Comparison of ENCODE assay signal across 8 cellular contexts in the genomic region with DNA sequence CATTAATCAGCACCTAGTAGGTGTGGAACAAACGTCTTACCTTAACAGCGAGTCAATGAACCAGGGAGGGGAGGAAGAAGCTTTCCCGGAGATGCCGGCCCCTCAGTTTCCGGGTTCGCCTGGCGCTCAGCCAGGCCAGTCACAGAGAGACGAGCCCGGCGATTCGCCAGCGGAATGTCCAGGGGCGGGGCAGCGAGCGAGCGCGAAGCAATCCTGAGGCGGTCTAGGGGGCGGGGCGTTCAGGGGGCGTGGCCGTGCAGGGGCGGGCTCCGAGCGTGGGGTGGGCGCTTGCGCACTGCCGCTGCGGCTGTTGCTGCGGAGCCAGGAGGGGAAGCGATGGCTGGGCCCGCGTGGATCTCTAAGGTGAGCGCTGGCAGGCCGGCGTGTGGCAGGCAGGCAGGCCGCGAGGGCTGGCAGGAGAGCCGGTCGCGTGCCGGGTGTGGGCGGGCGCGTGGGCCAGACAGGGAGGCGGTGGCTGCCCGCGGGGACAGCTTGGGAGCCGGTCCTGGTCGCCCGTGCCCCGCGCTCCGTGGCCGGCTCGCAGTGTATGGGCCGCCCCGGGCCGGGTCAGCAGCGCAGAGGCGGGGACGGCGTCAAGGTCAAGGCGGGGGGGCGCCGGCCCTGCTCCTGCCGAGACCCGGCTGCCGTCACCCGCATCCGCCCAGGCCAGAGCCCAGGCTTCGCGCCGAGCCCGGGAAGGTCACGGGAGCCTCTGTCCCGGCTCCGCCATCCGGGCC. TPM values are rescaled to one million over a fixed set of nuclear protein-coding genes. Genes with fewer than 3 reads are reported as not detected.
DNase-seq lines count a peak whose midpoint lies in the region; ATAC-seq, FAIRE-seq and TF ChIP-seq lines count a peak whose summit lies in the region.

A gene (plus strand): TSS at position 295 of the 737 bp plus-strand sequence. CDS start 42 bp downstream, at position 337.

- H3K9me3 ChIP-seq in IMR-90 (ENCODE audit: control insufficient read depth, insufficient read depth, low read length) (no peaks in the 10 kb centered on the region), OCI-LY7 (ENCODE audit: low read length) (no peaks in the 10 kb centered on the region), endothelial cell of umbilical vein (replicated peaks; ENCODE audit: control insufficient read depth, insufficient read depth, low read length) (no peaks in the 10 kb centered on the region)

- peak within 1 kb of the TSS; percentile 91 for H3K14ac ChIP-seq in IMR-90 (replicated peaks; ENCODE audit: low read depth, low read length)

- no peaks in the 10 kb centered on the region for H3K9me2 ChIP-seq in OCI-LY7 (ENCODE audit: insufficient read depth, low read length)

- DNase-seq in DMS 273 treated with DMSO at 0.1 percent for 48 hours (lab: John Stamatoyannopoulos, UW) (peak; percentile 67), IMR-90 (peak; percentile 92), OCI-LY7 (ENCODE audit: low spot score) (peak; percentile 97), activated T-cell treated with anti-CD3 and anti-CD28 coated beads for 1 hour (ENCODE audit: low read depth) (peak; percentile 100), endothelial cell of umbilical vein (ENCODE audit: low read depth, low spot score) (peak; percentile 95), middle frontal gyrus (ENCODE audit: extremely low spot score, low spot score) (peak; percentile 96)
- DNase-seq in stimulated activated CD8-positive, alpha-beta memory T cell treated with anti-CD3 and anti-CD28 coated beads, Interleukin-2, amount 100 ng/mL, for 1 hour (ENCODE audit: low read depth in 2 of 2) = peak; percentile 100

- H2AFZ ChIP-seq in IMR-90 (replicated peaks; ENCODE audit: low read length, poor library complexity) (peak within 1 kb of the TSS; percentile 98), OCI-LY7 (ENCODE audit: low read length) (peak within 1 kb of the TSS; percentile 45; the same call in 1 of the 2 replicates), endothelial cell of umbilical vein (ENCODE audit: low read depth, low read length) (peak within 1 kb of the TSS; percentile 90)

- H4K20me1 ChIP-seq in IMR-90 (ENCODE audit: insufficient read depth, low read length) = peaks cover 7% of the 10 kb centered on the region; the same call in 1 of the 2 replicates
- H4K20me1 ChIP-seq in OCI-LY7 (ENCODE audit: insufficient read depth, low read length) = peaks cover 8% of the 10 kb centered on the region; the same call in 1 of the 2 replicates
- H4K20me1 ChIP-seq in endothelial cell of umbilical vein (replicated peaks; ENCODE audit: control insufficient read depth, extremely low read depth, insufficient read depth, low read length) = no peaks in the 10 kb centered on the region

- peak within 1 kb of the TSS; percentile 55 for H3K27ac ChIP-seq in IMR-90 (ENCODE audit: insufficient read depth, low read length)
- H3K27ac ChIP-seq in OCI-LY7 (ENCODE audit: low read depth, low read length, poor library complexity, severe bottlenecking) = peak within 1 kb of the TSS; percentile 34
- peak within 1 kb of the TSS; percentile 81 for H3K27ac ChIP-seq in endothelial cell of umbilical vein (ENCODE audit: insufficient read depth, low read depth, low read length)

- intact Hi-C loops in IMR-90 (cut with micrococcal nuclease) (no loop called here), OCI-LY7 (cut with micrococcal nuclease; ENCODE audit: unreplicated experiment) (loop anchor here (1.0 to 2.0 kb wide), 2 partner anchors 18 to 22 kb away; a partner anchor contains a TSS), endothelial cell of umbilical vein (cut with micrococcal nuclease) (loop anchor here (1.0 kb wide), 3 partner anchors 18 to 289 kb away; a partner anchor contains a TSS)

- in situ Hi-C loops in IMR-90 (cut with MboI; ENCODE audit: low sequenced_read_pairs) = no loop called here

- no peak within 1 kb of the TSS for H2BK20ac ChIP-seq in IMR-90 (ENCODE audit: low read depth, low read length)

- H2AK5ac ChIP-seq in IMR-90 (ENCODE audit: low read depth, low read length) = peak within 1 kb of the TSS; percentile 55

- H3K4me3 ChIP-seq in IMR-90 (ENCODE audit: insufficient read depth, low read depth, low read length) (peak within 1 kb of the TSS; percentile 76), OCI-LY7 (ENCODE audit: low read depth, low read length, poor library complexity, severe bottlenecking) (peak within 1 kb of the TSS; percentile 88), endothelial cell of umbilical vein (replicated peaks in 1 of 3; ENCODE audit: insufficient read depth in 1 of 3, low read depth in 1 of 3, low read length in 3 of 3) (peak within 1 kb of the TSS; percentile 54 to 94 (median 71))

- H3K9me1 ChIP-seq in IMR-90 (ENCODE audit: insufficient read depth, low read length) (peaks cover 11% of the 10 kb centered on the region), endothelial cell of umbilical vein (replicated peaks; ENCODE audit: control insufficient read depth, extremely low read depth, insufficient read depth, low read length) (no peaks in the 10 kb centered on the region)

- TF ChIP-seq RAD21 in IMR-90 (IDR thresholded peaks at IDR 0.05; ENCODE audit: low read length) = no peak

- peak within 1 kb of the TSS; percentile 85 for H3K23ac ChIP-seq in IMR-90 (ENCODE audit: low read depth, low read length)

- peak within 1 kb of the TSS; percentile 63 to 80; a peak in 3 of 4 replicates for H4K8ac ChIP-seq in IMR-90 (ENCODE audit: low read depth in 2 of 2, low read length in 2 of 2)

- no peaks in the 10 kb centered on the region for H3K36me3 ChIP-seq in IMR-90 (ENCODE audit: control insufficient read depth, insufficient read depth, low read length)
- peaks cover 20% of the 10 kb centered on the region for H3K36me3 ChIP-seq in OCI-LY7 (ENCODE audit: insufficient read depth, low read length)
- no peaks in the 10 kb centered on the region for H3K36me3 ChIP-seq in endothelial cell of umbilical vein (ENCODE audit: control insufficient read depth in 2 of 2, extremely low read depth in 1 of 2, insufficient read depth in 2 of 2, low read length in 2 of 2)

- peak within 1 kb of the TSS; percentile 52; the same call in 1 of the 2 replicates for H4K5ac ChIP-seq in IMR-90 (ENCODE audit: low read depth, low read length)

- H3K4me2 ChIP-seq in IMR-90 (ENCODE audit: low read depth, low read length) = peak within 1 kb of the TSS; percentile 82
- H3K4me2 ChIP-seq in OCI-LY7 (ENCODE audit: low read length) = peak within 1 kb of the TSS; percentile 89
- peak within 1 kb of the TSS; percentile 100 for H3K4me2 ChIP-seq in endothelial cell of umbilical vein (ENCODE audit: insufficient read depth, low read length)

- peak; percentile 75 for TF ChIP-seq POLR2A in IMR-90 (IDR thresholded peaks at IDR 0.05; ENCODE audit: low read depth, low read length)
- peak; percentile 64 for TF ChIP-seq POLR2A in endothelial cell of umbilical vein (IDR thresholded peaks at IDR 0.05; ENCODE audit: low read depth, low read length)

- TF ChIP-seq CTCF in IMR-90 (conservative IDR thresholded peaks at IDR 0.05; ENCODE audit: low read depth, low read length) (no peak), OCI-LY7 (conservative IDR thresholded peaks at IDR 0.05; ENCODE audit: low read length) (no peak), endothelial cell of umbilical vein (IDR thresholded peaks at IDR 0.05; ENCODE audit: extremely low read depth in 1 of 2, insufficient read depth in 1 of 2, low read depth in 1 of 2, low read length in 2 of 2) (no peak)

- no peak within 1 kb of the TSS for H2BK120ac ChIP-seq in IMR-90 (ENCODE audit: low read depth, low read length)

- H2BK15ac ChIP-seq in IMR-90 (ENCODE audit: low read depth, low read length) = no peak within 1 kb of the TSS

- peaks cover 15 to 42% of the 10 kb centered on the region in 2 experiments; a peak in 3 of 4 replicates for H3K79me1 ChIP-seq in IMR-90 (ENCODE audit: low read depth in 1 of 2, low read length in 2 of 2)

- peak within 1 kb of the TSS; percentile 80 for H3K4ac ChIP-seq in IMR-90 (ENCODE audit: low read depth, low read length)

- H3K79me2 ChIP-seq in OCI-LY7 (ENCODE audit: insufficient read depth, low read depth, low read length) (peaks cover 53% of the 10 kb centered on the region), endothelial cell of umbilical vein (ENCODE audit: control insufficient read depth, insufficient read depth, low read length) (peaks cover 21% of the 10 kb centered on the region)

- 0% methylated on average over 31 of the region's 79 CpGs; no CpG with 5 or more reads in 1 of the 2 experiments for WGBS in IMR-90 (ENCODE audit: extremely low coverage in 2 of 2, insufficient read length in 1 of 2), 2 experiments

- H3K27me3 ChIP-seq in IMR-90 (ENCODE audit: control insufficient read depth, insufficient read depth, low read length) (no peaks in the 10 kb centered on the region), endothelial cell of umbilical vein (ENCODE audit: control insufficient read depth in 2 of 2, insufficient read depth in 2 of 2, low read length in 2 of 2) (no peaks in the 10 kb centered on the region)

- dilution Hi-C loops in IMR-90 (cut with HindIII; ENCODE audit: low sequenced_read_pairs, unreplicated experiment) (no loop called here), endothelial cell of umbilical vein (cut with MboI; ENCODE audit: extremely low pct_ligation_motif_present, low sequenced_read_pairs) (no loop called here)

- no TSS peak for BruUV-seq in IMR-90 (replicated peaks; lab: Mats Ljungman, UMichigan)
- no TSS peak for BruUV-seq in OCI-LY7 (replicated peaks; lab: Mats Ljungman, UMichigan)
- no TSS peak for BruUV-seq in endothelial cell of umbilical vein (replicated peaks; lab: Mats Ljungman, UMichigan)

- peak within 1 kb of the TSS; percentile 59; the same call in 1 of the 2 replicates for H3K18ac ChIP-seq in IMR-90 (ENCODE audit: low read depth, low read length)

- peak; percentile 89 for FAIRE-seq in endothelial cell of umbilical vein (lab: Jason Lieb, UNC)

- H3K9ac ChIP-seq in IMR-90 (ENCODE audit: low read depth, low read length) (peak within 1 kb of the TSS; percentile 75), endothelial cell of umbilical vein (replicated peaks; ENCODE audit: extremely low read depth, insufficient read depth, low read length) (peak within 1 kb of the TSS; percentile 91)

- H3K56ac ChIP-seq in IMR-90 (ENCODE audit: extremely low read depth, insufficient read depth, low read length) = peak within 1 kb of the TSS; percentile 82

- CTCF ChIA-PET in IMR-90 (lab: Yijun Ruan, JAX) (no interaction called here), OCI-LY7 (lab: Charles Lee; ENCODE audit: unreplicated experiment) (interaction anchor here (0.5 to 0.8 kb wide), 2 partner anchors 41 to 46 kb away, joined by 3 read pairs; no protein-coding TSS in a partner anchor), endothelial cell of umbilical vein (lab: Charles Lee) (interaction anchor here (1.4 to 3.5 kb wide), 6 partner anchors 10 to 47 kb away, joined by 3 to 26 read pairs (median 8); a partner anchor contains a TSS)

- POLR2A ChIA-PET in IMR-90 (lab: Charles Lee; ENCODE audit: unreplicated experiment) = interaction anchor here (0.6 to 0.7 kb wide), 3 partner anchors 69 to 696 kb away, joined by 3 to 8 read pairs (median 4); no protein-coding TSS in a partner anchor
- POLR2A ChIA-PET in OCI-LY7 (lab: Charles Lee) = interaction anchor here (0.7 to 1.2 kb wide), 5 partner anchors 23 to 675 kb away, joined by 3 to 7 read pairs (median 4); no protein-coding TSS in a partner anchor
- POLR2A ChIA-PET in endothelial cell of umbilical vein (lab: Charles Lee) = interaction anchor here (0.6 kb wide), 1 partner anchor 150 kb away, joined by 3 read pairs; a partner anchor contains a TSS

- H4K91ac ChIP-seq in IMR-90 (ENCODE audit: insufficient read depth, low read depth, low read length) = no peak within 1 kb of the TSS

- peak within 1 kb of the TSS; percentile 78 for H2BK5ac ChIP-seq in IMR-90 (ENCODE audit: low read depth, low read length, poor library complexity, severe bottlenecking)

- ATAC-seq in GM21528 (IDR thresholded peaks at IDR 0.05; ENCODE audit: low FRiP score, unreplicated experiment) = peak; percentile 77
- ATAC-seq in IMR-90 (ENCODE audit: low read depth) = peak; percentile 99

- H3K4me1 ChIP-seq in IMR-90 (ENCODE audit: control insufficient read depth, insufficient read depth, low read length) (peaks cover 5% of the 10 kb centered on the region), OCI-LY7 (ENCODE audit: insufficient read depth, low read length, poor library complexity, severe bottlenecking) (peaks cover 34% of the 10 kb centered on the region), endothelial cell of umbilical vein (ENCODE audit: control insufficient read depth, extremely low read depth, insufficient read depth, low read length) (peaks cover 11% of the 10 kb centered on the region)

- H2AK9ac ChIP-seq in IMR-90 (replicated peaks; ENCODE audit: low read depth, low read length, poor library complexity) = peak within 1 kb of the TSS; percentile 84

RNA-seq across cellular contexts. Expression of the gene that starts here (rescaled TPM):
- 47.7 and 64.4 TPM in 2 replicates for total RNA-seq in IMR-90 (2012; rRNA removed)
- polyA plus RNA-seq in IMR-90 (2012; rRNA removed) = 33.9 and 34.5 TPM in 2 replicates
- 4.8 and 8.6 TPM in 2 replicates for polyA plus RNA-seq in IMR-90 (2012; cell fraction: cytosol; rRNA removed)
- 6.3 and 41.0 TPM in 2 replicates for polyA plus RNA-seq in IMR-90 (2012; cell fraction: nucleus; rRNA removed; ENCODE audit: low replicate concordance)
- 47.0 and 84.6 TPM in 2 replicates for total RNA-seq in OCI-LY7 (2014; rRNA removed; shearing (Covaris generic))
- total RNA-seq in OCI-LY7 (2022) = 128 and 140 TPM in 2 replicates
- 62.8 and 63.9 TPM in 2 replicates for total RNA-seq in endothelial cell of umbilical vein
- polyA plus RNA-seq in endothelial cell of umbilical vein = 28.6 and 35.5 TPM in 2 replicates
- 43.9 and 58.0 TPM in 2 replicates for polyA plus RNA-seq in endothelial cell of umbilical vein (2011; cell fraction: cytosol; rRNA removed)
- polyA plus RNA-seq in endothelial cell of umbilical vein (2011; cell fraction: nucleus; rRNA removed) = 46.3 and 62.8 TPM in 2 replicates
- polyA plus RNA-seq in endothelial cell of umbilical vein (2012) = 40.4 and 77.4 TPM in 2 replicates
- polyA minus RNA-seq in endothelial cell of umbilical vein = 43.4 and 43.9 TPM in 2 replicates
- polyA minus RNA-seq in endothelial cell of umbilical vein (2011; cell fraction: cytosol; rRNA and poly(A)+ RNA removed) = 94.8 TPM
- polyA minus RNA-seq in endothelial cell of umbilical vein (2011; cell fraction: nucleus; rRNA and poly(A)+ RNA removed) = 16.5 and 25.4 TPM in 2 replicates

Comparison
In these comparisons a context has a peak if more than half of its experiments do, and no peak if none do; other contexts are left out.
1. Peak in every context shown above with its lines: DNase-seq, ATAC-seq, H3K4me3 ChIP-seq and H3K27ac ChIP-seq.
2. H2AFZ ChIP-seq: peak in every context shown above with its lines; median percentile 98 in IMR-90; 90 in endothelial cell of umbilical vein; 45 in OCI-LY7.